In genomic region chr17:73640691-73641090, GRCh38 we compare ENCODE assay signal across 17 cellular contexts. TPM values are rescaled to one million over a fixed set of nuclear protein-coding genes. Genes with fewer than 3 reads are reported as not detected.
DNase-seq lines count a peak whose midpoint lies in the region; ATAC-seq and TF ChIP-seq lines count a peak whose summit lies in the region.
"Had no signal": no experiment of that assay in that cellular context is flagged by ENCODE, and none has a peak within 500 bp of the region (broad histone marks: within the 10 kb centered on the region; RNA-seq: fewer than 3 reads in every experiment).

No MANE protein-coding gene starts in this region.

- no peak overlapping the region for H3K9ac ChIP-seq in BLaER1
- H3K9ac ChIP-seq in endodermal cell (ENCODE audit: extremely low read depth, low read length, poor library complexity, severe bottlenecking): no peak overlapping the region
- H3K9ac ChIP-seq in neural progenitor cell: no peak overlapping the region

- H3K27ac Mint-ChIP-seq in CD4-positive, alpha-beta T cell: no peak overlapping the region
- no peak overlapping the region for H3K27ac Mint-ChIP-seq in endodermal cell
- peak overlapping the region; percentile 87 for H3K27ac Mint-ChIP-seq in neural progenitor cell

- H3K4me3 Mint-ChIP-seq in CD4-positive, alpha-beta T cell: peak overlapping the region; percentile 34
- H3K4me3 Mint-ChIP-seq in endodermal cell: no peak overlapping the region
- H3K4me3 Mint-ChIP-seq in neural progenitor cell: peak overlapping the region; percentile 97
- H3K4me3 Mint-ChIP-seq: CD4-positive, alpha-beta memory T cell had no signal

- H3K27me3 Mint-ChIP-seq in CD4-positive, alpha-beta T cell: no peaks in the 10 kb centered on the region
- H3K27me3 Mint-ChIP-seq in endodermal cell (ENCODE audit: insufficient read depth) (peaks cover 47% of the 10 kb centered on the region), neural progenitor cell (ENCODE audit: insufficient read depth, low read depth) (peaks cover 3% of the 10 kb centered on the region)

- H3K36me3 ChIP-seq in BLaER1: peaks cover 5% of the 10 kb centered on the region; the same call in 1 of the 2 replicates
- no peaks in the 10 kb centered on the region for H3K36me3 ChIP-seq in endodermal cell (ENCODE audit: control insufficient read depth, insufficient read depth, low read length)
- no peaks in the 10 kb centered on the region for H3K36me3 ChIP-seq in neural progenitor cell
- H3K36me3 ChIP-seq in MG63: no peaks in the 10 kb centered on the region

- H3K27me3 ChIP-seq in BLaER1: peaks cover 42% of the 10 kb centered on the region
- H3K27me3 ChIP-seq in CD4-positive, alpha-beta T cell (ENCODE audit: control insufficient read depth, insufficient read depth, low read length): no peaks in the 10 kb centered on the region
- peaks cover 49% of the 10 kb centered on the region for H3K27me3 ChIP-seq in endodermal cell (ENCODE audit: control insufficient read depth, insufficient read depth, low read length, poor library complexity, severe bottlenecking)
- H3K27me3 ChIP-seq in neural progenitor cell: no peaks in the 10 kb centered on the region
- H3K27me3 ChIP-seq in MG63: peaks cover 24% of the 10 kb centered on the region

- H3K4me1 Mint-ChIP-seq in CD4-positive, alpha-beta T cell (ENCODE audit: low read depth): peaks cover 15% of the 10 kb centered on the region
- H3K4me1 Mint-ChIP-seq in endodermal cell (peaks cover 21% of the 10 kb centered on the region), neural progenitor cell (peaks cover 54% of the 10 kb centered on the region)

- H3K79me2 ChIP-seq in neural progenitor cell (ENCODE audit: low read depth): peaks cover 92% of the 10 kb centered on the region

- H3K4me2 ChIP-seq in BLaER1 (peak overlapping the region; percentile 91; the same call in 1 of the 2 replicates), neural progenitor cell (peak overlapping the region; percentile 81)

- peaks cover 5% of the 10 kb centered on the region for H3F3A ChIP-seq in neural progenitor cell (ENCODE audit: low read depth)

- CTCF ChIA-PET in CD4-positive, alpha-beta T cell (lab: Charles Lee): no interaction called here

- no peak for DNase-seq in CD4-positive, alpha-beta T cell
- DNase-seq in endodermal cell (peak; percentile 38), neural progenitor cell (ENCODE audit: low spot score) (no peak), MG63 (no peak), glomerular visceral epithelial cell (ENCODE audit: extremely low spot score) (no peak)
- DNase-seq: CD4-positive, alpha-beta memory T cell; MV-4-11; NCI-H1436; NCI-H2171 treated with DMSO at 0.1 percent for 48 hours had no signal

- H3K9me3 ChIP-seq in BLaER1: no peaks in the 10 kb centered on the region
- no peaks in the 10 kb centered on the region for H3K9me3 ChIP-seq in CD4-positive, alpha-beta T cell (ENCODE audit: control insufficient read depth, low read length)
- H3K9me3 ChIP-seq in endodermal cell (ENCODE audit: control insufficient read depth, low read length): no peaks in the 10 kb centered on the region
- no peaks in the 10 kb centered on the region for H3K9me3 ChIP-seq in neural progenitor cell (ENCODE audit: low read depth)
- H3K9me3 ChIP-seq in MG63: no peaks in the 10 kb centered on the region

- H3K27ac ChIP-seq in BLaER1 (no peak overlapping the region), endodermal cell (ENCODE audit: low read depth, low read length) (no peak overlapping the region), neural progenitor cell (no peak overlapping the region)
- no peak overlapping the region for H3K27ac ChIP-seq in CD4-positive, alpha-beta T cell (ENCODE audit: low read depth, low read length)
- H3K27ac ChIP-seq: HL-60 had no signal

- H4K20me1 ChIP-seq in BLaER1 (peaks cover 65% of the 10 kb centered on the region), neural progenitor cell (ENCODE audit: low read depth) (peaks cover 80% of the 10 kb centered on the region)

- intact Hi-C loops in CD4-positive, alpha-beta T cell (cut with DNase I, micrococcal nuclease): loop anchor here (5.0 to 10.0 kb wide), 2 partner anchors 197 to 534 kb away; no protein-coding TSS in a partner anchor

- no peaks in the 10 kb centered on the region for H3K9me3 Mint-ChIP-seq in CD4-positive, alpha-beta T cell
- H3K9me3 Mint-ChIP-seq in endodermal cell (no peaks in the 10 kb centered on the region), neural progenitor cell (no peaks in the 10 kb centered on the region)
- H3K9me3 Mint-ChIP-seq: H9 had no signal

- POLR2A ChIA-PET in CD4-positive, alpha-beta T cell (lab: Charles Lee): interaction anchor here (1.3 kb wide), 1 partner anchor 82 kb away, joined by 3 read pairs; no protein-coding TSS in a partner anchor

- no peak overlapping the region for H2AFZ ChIP-seq in neural progenitor cell (replicated peaks)

- peaks cover 40% of the 10 kb centered on the region for H3K4me1 ChIP-seq in BLaER1
- H3K4me1 ChIP-seq in endodermal cell (ENCODE audit: control insufficient read depth, insufficient read depth, low read length): no peaks in the 10 kb centered on the region
- peaks cover 26% of the 10 kb centered on the region for H3K4me1 ChIP-seq in neural progenitor cell

- ATAC-seq in CD4-positive, alpha-beta T cell (ENCODE audit: poor library complexity): no peak
- ATAC-seq in HG03565 (IDR thresholded peaks at IDR 0.05; ENCODE audit: unreplicated experiment) (no peak), GM19397 (IDR thresholded peaks at IDR 0.05; ENCODE audit: unreplicated experiment) (no peak)
- ATAC-seq: Panc1 had no signal

- WGBS in endodermal cell (ENCODE audit: insufficient coverage in 1 of 2, insufficient read length in 1 of 2), 2 experiments: 86 to 89% methylated on average over 3 to 4 of the region's 4 CpGs

- no peaks in the 10 kb centered on the region for H3K36me3 Mint-ChIP-seq in CD4-positive, alpha-beta T cell (ENCODE audit: low read depth)
- no peaks in the 10 kb centered on the region for H3K36me3 Mint-ChIP-seq in endodermal cell (ENCODE audit: low read depth)
- H3K36me3 Mint-ChIP-seq in neural progenitor cell: peaks cover 12% of the 10 kb centered on the region
- H3K36me3 Mint-ChIP-seq: CD4-positive, alpha-beta memory T cell had no signal

- TF ChIP-seq CTCF in CD4-positive, alpha-beta T cell (IDR thresholded peaks at IDR 0.05): no peak
- TF ChIP-seq CTCF in endodermal cell (conservative IDR thresholded peaks at IDR 0.05) (no peak), neural progenitor cell (IDR thresholded peaks at IDR 0.05) (no peak)

- H3K4me3 ChIP-seq in BLaER1 (no peak overlapping the region), endodermal cell (ENCODE audit: low read length) (no peak overlapping the region), neural progenitor cell (no peak overlapping the region), MG63 (no peak overlapping the region)

RNA-seq across cellular contexts. Expression of gene SDK2, which starts 3.6 kb away (rescaled TPM):
- 1 to 10 TPM; 8.1 to 8.2 TPM for total RNA-seq in CD4-positive, alpha-beta T cell
- 1 to 10 TPM; 5.9 to 7.0 TPM for total RNA-seq in endodermal cell
- polyA plus RNA-seq in endodermal cell (2013, experiment 1 of 2): 44.6 TPM
- polyA plus RNA-seq in endodermal cell (2013, experiment 2 of 2): 44.2 TPM
- 15.3 and 39.9 TPM in 2 replicates for total RNA-seq in neural progenitor cell (ENCODE audit: low replicate concordance)
- total RNA-seq in MG63 (2014; rRNA removed; shearing (Covaris generic); ENCODE audit: low replicate concordance): 0.33 TPM in 1 of 2 replicates, not detected in the other
- total RNA-seq: Calu3, LHCN-M2 had no signal
